ENCODE assay signal across 13 cellular contexts in genomic region chr1:178973671-178974091, GRCh38. TPM values are rescaled to one million over a fixed set of nuclear protein-coding genes. Genes with fewer than 3 reads are reported as not detected.
DNase-seq lines count a peak whose midpoint lies in the region; ATAC-seq and TF ChIP-seq lines count a peak whose summit lies in the region.
"Had no signal": no experiment of that assay in that cellular context is flagged by ENCODE, and none has a peak within 500 bp of the region (broad histone marks: within the 10 kb centered on the region; RNA-seq: fewer than 3 reads in every experiment).

No MANE protein-coding gene starts in this region.

- intact Hi-C loops in heart left ventricle (cut with DNase I), result no loop called here
- intact Hi-C loops in right cardiac atrium (cut with DNase I), result no loop called here
- intact Hi-C loops in activated T-helper 2 cell treated with anti-CD3 and anti-CD28 coated beads, Interferon-gamma antibody, Interleukin-2, Interleukin-4, amounts not matched to agents 10 μg/mL and 5 μg/mL and 100 μg/mL, durations not matched to agents 14 hours and 24 hours and 36 hours (cut with micrococcal nuclease), result no loop called here

- no peaks in the 10 kb centered on the region for H3K36me3 Mint-ChIP-seq in type B pancreatic cell
- no peaks in the 10 kb centered on the region for H3K36me3 Mint-ChIP-seq in activated T-helper 2 cell treated with anti-CD3 and anti-CD28 coated beads, Interferon-gamma antibody, Interleukin-2, Interleukin-4, amounts not matched to agents 10 μg/mL and 5 μg/mL and 100 μg/mL, durations not matched to agents 14 hours and 24 hours and 36 hours (ENCODE audit: low read depth)

- H3K4me3 ChIP-seq in heart left ventricle (no peak overlapping the region), right cardiac atrium (ENCODE audit: low read length) (no peak overlapping the region), SJCRH30 (no peak overlapping the region)

- peaks cover 0 to 33% (median 14%) of the 10 kb centered on the region in 12 donors for H3K9me3 ChIP-seq in heart left ventricle
- peaks cover 3% of the 10 kb centered on the region for H3K9me3 ChIP-seq in right cardiac atrium (ENCODE audit: control insufficient read depth, low read length)
- H3K9me3 ChIP-seq in SJCRH30 (replicated peaks), result no peaks in the 10 kb centered on the region; the same call in 1 of the 2 replicates

- no peak for TF ChIP-seq POLR2A in heart left ventricle (IDR thresholded peaks at IDR 0.05)

- DNase-seq in heart left ventricle (peak in 1 of 5 donors; percentile 9), right cardiac atrium (no peak), SJCRH30 (no peak), type B pancreatic cell (ENCODE audit: extremely low spot score, unreplicated experiment) (no peak), EL (no peak)
- no peak for DNase-seq in activated T-helper 2 cell treated with anti-CD3 and anti-CD28 coated beads, Interferon-gamma antibody, Interleukin-2, Interleukin-4, amounts not matched to agents 10 μg/mL and 5 μg/mL and 100 μg/mL, durations not matched to agents 14 hours and 24 hours and 36 hours (ENCODE audit: low spot score)
- DNase-seq in stimulated activated naive CD4-positive, alpha-beta T cell treated with Interleukin-2 at 50 U/mL for 16 hours (lab: John Stamatoyannopoulos, UW), result no peak
- DNase-seq: activated CD4-positive, CD25-positive, alpha-beta regulatory T cell treated with anti-CD3 and anti-CD28 coated beads, Interleukin-2, amount 50 U/mL, for 72 hours; GDM1; HCEC 1CT had no signal

- H3K27ac ChIP-seq in heart left ventricle (no peak overlapping the region), right cardiac atrium (ENCODE audit: low read length) (no peak overlapping the region), SJCRH30 (peak overlapping the region; percentile 28; the same call in 1 of the 2 replicates)

- peak overlapping the region; percentile 62 for H3K27ac Mint-ChIP-seq in type B pancreatic cell
- no peak overlapping the region for H3K27ac Mint-ChIP-seq in activated T-helper 2 cell treated with anti-CD3 and anti-CD28 coated beads, Interferon-gamma antibody, Interleukin-2, Interleukin-4, amounts not matched to agents 10 μg/mL and 5 μg/mL and 100 μg/mL, durations not matched to agents 14 hours and 24 hours and 36 hours
- H3K27ac Mint-ChIP-seq: activated naive CD8-positive, alpha-beta T cell had no signal

- ATAC-seq in heart left ventricle (peak; percentile 27 to 66 (median 50)), right cardiac atrium (no peak), HG03066 (IDR thresholded peaks at IDR 0.05; ENCODE audit: low read depth, unreplicated experiment) (peak; percentile 48)
- ATAC-seq: Panc1 had no signal

- H3K4me1 ChIP-seq in heart left ventricle (peaks cover 0 to 17% (median 4%) of the 10 kb centered on the region in 12 donors), right cardiac atrium (ENCODE audit: control insufficient read depth, insufficient read depth, low read length) (no peaks in the 10 kb centered on the region), SJCRH30 (peaks cover 12% of the 10 kb centered on the region; the same call in 1 of the 2 replicates)

- 23 to 43% (median 39%) methylated on average over 4 of the region's 4 CpGs for WGBS in heart left ventricle, 4 donors
- WGBS in right cardiac atrium, result 29% methylated on average over 4 of the region's 4 CpGs

- H3K4me1 Mint-ChIP-seq in type B pancreatic cell (ENCODE audit: unreplicated experiment), result peaks cover 26% of the 10 kb centered on the region
- H3K4me1 Mint-ChIP-seq in activated T-helper 2 cell treated with anti-CD3 and anti-CD28 coated beads, Interferon-gamma antibody, Interleukin-2, Interleukin-4, amounts not matched to agents 10 μg/mL and 5 μg/mL and 100 μg/mL, durations not matched to agents 14 hours and 24 hours and 36 hours (ENCODE audit: low read depth), result peaks cover 8% of the 10 kb centered on the region

- H3K36me3 ChIP-seq in heart left ventricle, result no peaks in the 10 kb centered on the region
- H3K36me3 ChIP-seq in SJCRH30, result no peaks in the 10 kb centered on the region

- TF ChIP-seq CTCF in heart left ventricle (IDR thresholded peaks at IDR 0.05), result no peak
- no peak for TF ChIP-seq CTCF in type B pancreatic cell (conservative IDR thresholded peaks at IDR 0.05)

- H3K27me3 ChIP-seq in heart left ventricle (no peaks in the 10 kb centered on the region), right cardiac atrium (ENCODE audit: control insufficient read depth, insufficient read depth) (no peaks in the 10 kb centered on the region), SJCRH30 (no peaks in the 10 kb centered on the region)

- no peaks in the 10 kb centered on the region for H3K27me3 Mint-ChIP-seq in type B pancreatic cell
- H3K27me3 Mint-ChIP-seq in activated T-helper 2 cell treated with anti-CD3 and anti-CD28 coated beads, Interferon-gamma antibody, Interleukin-2, Interleukin-4, amounts not matched to agents 10 μg/mL and 5 μg/mL and 100 μg/mL, durations not matched to agents 14 hours and 24 hours and 36 hours (ENCODE audit: low read depth), result no peaks in the 10 kb centered on the region

- H3K4me3 Mint-ChIP-seq in type B pancreatic cell, result peak overlapping the region; percentile 46
- H3K4me3 Mint-ChIP-seq in activated T-helper 2 cell treated with anti-CD3 and anti-CD28 coated beads, Interferon-gamma antibody, Interleukin-2, Interleukin-4, amounts not matched to agents 10 μg/mL and 5 μg/mL and 100 μg/mL, durations not matched to agents 14 hours and 24 hours and 36 hours (ENCODE audit: low read depth), result no peak overlapping the region
- H3K4me3 Mint-ChIP-seq: activated naive CD8-positive, alpha-beta T cell had no signal

- peaks cover 7% of the 10 kb centered on the region for H3K9me3 Mint-ChIP-seq in type B pancreatic cell
- H3K9me3 Mint-ChIP-seq in activated T-helper 2 cell treated with anti-CD3 and anti-CD28 coated beads, Interferon-gamma antibody, Interleukin-2, Interleukin-4, amounts not matched to agents 10 μg/mL and 5 μg/mL and 100 μg/mL, durations not matched to agents 14 hours and 24 hours and 36 hours, result peaks cover 16% of the 10 kb centered on the region

RNA-seq across cellular contexts. Expression of gene FAM20B, which starts 52.0 kb away (rescaled TPM):
- total RNA-seq in heart left ventricle (10 to 100 TPM; 38.4 to 70.1 (median 58.0) TPM), right cardiac atrium (10 to 100 TPM; 59.0 to 81.3 (median 62.1) TPM), type B pancreatic cell (ENCODE audit: low replicate concordance) (40.1 and 41.0 TPM in 2 replicates)
- polyA plus RNA-seq in heart left ventricle (10 to 100 TPM; 13.8 to 49.2 TPM), right cardiac atrium (24.2 TPM)
- total RNA-seq in SJCRH30 (2014; rRNA removed; shearing (Covaris generic)), result 33.6 and 35.1 TPM in 2 replicates
- 38.1 and 39.7 TPM in 2 replicates for total RNA-seq in activated T-helper 2 cell treated with anti-CD3 and anti-CD28 coated beads, Interferon-gamma antibody, Interleukin-2, Interleukin-4, amounts not matched to agents 10 μg/mL and 5 μg/mL and 100 μg/mL, durations not matched to agents 14 hours and 24 hours and 36 hours

Comparison
In these comparisons a context has a peak if more than half of its experiments do, and no peak if none do; other contexts are left out.
1. ATAC-seq: peak in heart left ventricle (4 of 4) and HG03066 (single experiment); none in right cardiac atrium (0 of 2).